In the genomic region with DNA sequence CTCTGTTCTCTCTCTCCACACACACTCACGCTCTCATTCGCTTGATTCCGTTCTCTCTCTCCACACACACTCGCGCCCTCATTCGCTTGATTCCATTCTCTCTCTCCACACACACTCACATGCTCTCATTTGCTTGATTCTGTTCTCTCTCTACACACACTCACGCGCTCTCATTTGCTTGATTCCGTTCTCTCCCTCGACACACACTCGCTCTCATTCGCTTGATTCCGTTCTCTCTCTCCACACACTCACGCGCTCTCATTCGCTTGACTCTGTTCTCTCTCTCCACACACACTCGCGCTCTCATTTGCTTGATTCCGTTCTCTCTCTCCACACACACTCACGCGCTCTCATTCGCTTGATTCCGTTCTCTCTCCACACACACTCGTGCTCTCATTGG, we compare ENCODE assay signal across 4 cellular contexts. TPM values are rescaled to one million over a fixed set of nuclear protein-coding genes. Genes with fewer than 3 reads are reported as not detected.
"Had no signal": no experiment of that assay in that cellular context is flagged by ENCODE, and none has a peak within 500 bp of the region (broad histone marks: within the 10 kb centered on the region; RNA-seq: fewer than 3 reads in every experiment).

No MANE protein-coding gene starts in this region.

RNA-seq across cellular contexts. Expression of gene TMPRSS9, which starts 10.2 kb away (rescaled TPM):
- total RNA-seq: GM23248, H7, HFFc6 had no signal

RNA-seq across cellular contexts. Expression of gene LINGO3, which starts 41.9 kb away (rescaled TPM):
- total RNA-seq: GM23248, H1, HFFc6 had no signal
- polyA plus RNA-seq: GM23248 had no signal
